ENCODE assay signal across 28 cellular contexts in the genomic region with DNA sequence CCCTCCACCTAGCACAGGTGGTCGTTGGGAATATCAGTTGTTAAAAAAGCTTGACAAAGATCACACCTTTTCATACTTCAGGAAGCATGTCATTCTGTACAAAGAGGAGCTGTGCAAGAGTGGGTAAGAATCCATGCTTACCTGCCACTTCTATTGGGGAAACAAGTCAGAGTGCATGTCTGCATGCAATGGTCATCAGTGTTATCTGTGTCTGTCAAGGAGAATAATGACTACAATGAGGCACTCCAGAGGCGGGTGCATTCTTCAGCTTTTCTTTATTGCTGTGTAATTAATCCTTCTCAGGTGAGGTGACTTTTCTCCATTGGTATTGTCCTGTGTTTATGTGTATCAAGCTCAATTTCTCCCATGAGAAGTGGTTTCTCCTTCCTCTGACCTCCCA. TPM values are rescaled to one million over a fixed set of nuclear protein-coding genes. Genes with fewer than 3 reads are reported as not detected.
"Had no signal": no experiment of that assay in that cellular context is flagged by ENCODE, and none has a peak within 500 bp of the region (broad histone marks: within the 10 kb centered on the region; RNA-seq: fewer than 3 reads in every experiment).

No MANE protein-coding gene starts in this region.

- H3K79me2 ChIP-seq: parathyroid adenoma had no signal

- H3K4me1 ChIP-seq: left lung, lower lobe of right lung, parathyroid adenoma, right lobe of liver, testis, transverse colon, vagina had no signal

- H3K4me3 ChIP-seq: left lung, lower lobe of right lung, right atrium auricular region, right lobe of liver, stomach, testis, thyroid gland, transverse colon, vagina had no signal

- H3K27ac ChIP-seq: left lung, lower lobe of right lung, parathyroid adenoma, right atrium auricular region, right lobe of liver, stomach, testis, thyroid gland, transverse colon, vagina had no signal

- H2AFZ ChIP-seq: parathyroid adenoma had no signal

- H3K27me3 ChIP-seq: right atrium auricular region, right lobe of liver, testis, thyroid gland, transverse colon, vagina had no signal

- H3K9me3 ChIP-seq: left lung, lower lobe of right lung, right atrium auricular region, right lobe of liver, stomach, testis, thyroid gland, transverse colon, vagina had no signal

- H3K36me3 ChIP-seq: left lung, lower lobe of right lung, right atrium auricular region, right lobe of liver, stomach, thyroid gland, transverse colon, vagina had no signal

- DNase-seq: hippocampal formation; kidney glomerular epithelial cell; left cardiac atrium; left lung; lower lobe of right lung; mammary epithelial cell; mesenchymal stem cell; naive thymus-derived CD8-positive, alpha-beta T cell; nucleus accumbens; right lobe of liver; stimulated activated CD4-positive, alpha-beta T cell treated with anti-CD3 and anti-CD28 coated beads, Interleukin-12 subunit alpha, Interleukin-12 subunit beta, amount 100 ng/mL, for 4 hours; stimulated activated CD4-positive, alpha-beta T cell treated with anti-CD3 and anti-CD28 coated beads, Interleukin-15, amount 100 ng/mL, for 24 hours; stimulated activated CD4-positive, alpha-beta T cell treated with anti-CD3 and anti-CD28 coated beads, Interleukin-2, amount 100 ng/mL, for 24 hours; stimulated activated CD4-positive, alpha-beta T cell treated with anti-CD3 and anti-CD28 coated beads, Interleukin-4, amount 100 ng/mL, for 1 hour; stimulated activated naive B cell treated with anti-CD40 and anti-IgM and Interleukin-4, amounts not matched to agents 10 μg/mL and 1 μg/mL and 100 μg/mL, for 72 hours; stimulated activated naive CD8-positive, alpha-beta T cell treated with anti-CD3 and anti-CD28 coated beads, Interleukin-15, Interleukin-2, amounts not matched to agents 100 U/mL and 50 U/mL, for 24 hours; stomach; testis; thyroid gland; transverse colon had no signal

- H3K9ac ChIP-seq: parathyroid adenoma had no signal

- FAIRE-seq: keratinocyte had no signal

RNA-seq across cellular contexts. Expression of gene KCNA5, which starts 24.4 kb away (rescaled TPM):
- total RNA-seq: mammary epithelial cell; naive thymus-derived CD8-positive, alpha-beta T cell; neural crest cell; osteocyte; pulmonary artery endothelial cell; renal cortical epithelial cell; vagina had no signal
- polyA plus RNA-seq: keratinocyte; mammary epithelial cell; naive thymus-derived CD8-positive, alpha-beta T cell had no signal
